In the genomic region with DNA sequence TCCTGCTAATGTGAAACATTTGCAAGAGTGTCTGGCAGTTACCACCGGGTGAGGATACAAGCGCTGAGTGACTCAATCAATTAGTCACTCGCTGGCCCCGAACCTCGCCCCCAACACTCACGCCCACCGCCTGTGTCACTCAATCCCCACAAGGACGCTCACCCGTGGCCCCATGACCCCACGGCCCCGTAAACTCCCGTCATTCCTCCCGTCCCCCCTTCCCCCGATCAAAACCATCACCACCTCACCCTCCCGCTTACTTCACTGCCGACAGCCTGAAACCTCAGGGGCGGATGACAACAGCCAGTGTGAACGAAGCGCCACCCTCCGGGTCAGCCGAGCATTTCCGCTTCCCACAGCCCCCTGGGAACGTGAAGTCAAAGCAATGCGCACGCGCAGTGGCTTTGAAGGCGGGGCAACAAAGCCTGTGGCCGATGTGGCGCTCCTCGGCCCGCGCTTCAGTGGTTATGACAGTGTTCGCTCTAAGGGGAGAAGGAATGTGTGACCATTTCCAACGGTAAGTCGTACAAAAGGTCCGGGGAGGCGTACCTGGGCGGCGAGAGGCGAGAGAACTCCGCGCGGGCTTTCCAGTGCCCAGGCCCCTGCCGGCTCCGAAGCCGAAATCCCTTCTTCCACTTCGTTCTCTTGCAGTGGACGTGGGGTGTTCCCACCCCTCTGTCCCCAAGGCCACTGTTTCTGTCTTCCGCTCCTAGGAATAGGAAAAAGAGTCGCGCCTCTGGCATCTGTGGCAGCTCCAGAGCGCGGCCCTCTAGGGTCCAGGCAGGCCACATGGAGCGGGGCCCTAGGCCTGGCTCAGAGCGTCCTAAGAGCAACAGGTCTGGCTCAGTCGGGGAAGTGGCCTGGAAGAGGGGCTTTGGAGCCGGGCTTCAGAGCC, we compare ENCODE assay signal across 1 cellular context.
TF ChIP-seq lines count a peak whose summit lies in the region.

A gene (minus strand): TSS at position 311 of the 895 bp plus-strand sequence. CDS start 3,334 bp downstream, outside the sequence.

TF ChIP-seq in HepG2, 621 proteins besides CTCF, POLR2A, EP300 and RAD21 (continued from another document and continues in another):
- TF ChIP-seq, protein P1, sequence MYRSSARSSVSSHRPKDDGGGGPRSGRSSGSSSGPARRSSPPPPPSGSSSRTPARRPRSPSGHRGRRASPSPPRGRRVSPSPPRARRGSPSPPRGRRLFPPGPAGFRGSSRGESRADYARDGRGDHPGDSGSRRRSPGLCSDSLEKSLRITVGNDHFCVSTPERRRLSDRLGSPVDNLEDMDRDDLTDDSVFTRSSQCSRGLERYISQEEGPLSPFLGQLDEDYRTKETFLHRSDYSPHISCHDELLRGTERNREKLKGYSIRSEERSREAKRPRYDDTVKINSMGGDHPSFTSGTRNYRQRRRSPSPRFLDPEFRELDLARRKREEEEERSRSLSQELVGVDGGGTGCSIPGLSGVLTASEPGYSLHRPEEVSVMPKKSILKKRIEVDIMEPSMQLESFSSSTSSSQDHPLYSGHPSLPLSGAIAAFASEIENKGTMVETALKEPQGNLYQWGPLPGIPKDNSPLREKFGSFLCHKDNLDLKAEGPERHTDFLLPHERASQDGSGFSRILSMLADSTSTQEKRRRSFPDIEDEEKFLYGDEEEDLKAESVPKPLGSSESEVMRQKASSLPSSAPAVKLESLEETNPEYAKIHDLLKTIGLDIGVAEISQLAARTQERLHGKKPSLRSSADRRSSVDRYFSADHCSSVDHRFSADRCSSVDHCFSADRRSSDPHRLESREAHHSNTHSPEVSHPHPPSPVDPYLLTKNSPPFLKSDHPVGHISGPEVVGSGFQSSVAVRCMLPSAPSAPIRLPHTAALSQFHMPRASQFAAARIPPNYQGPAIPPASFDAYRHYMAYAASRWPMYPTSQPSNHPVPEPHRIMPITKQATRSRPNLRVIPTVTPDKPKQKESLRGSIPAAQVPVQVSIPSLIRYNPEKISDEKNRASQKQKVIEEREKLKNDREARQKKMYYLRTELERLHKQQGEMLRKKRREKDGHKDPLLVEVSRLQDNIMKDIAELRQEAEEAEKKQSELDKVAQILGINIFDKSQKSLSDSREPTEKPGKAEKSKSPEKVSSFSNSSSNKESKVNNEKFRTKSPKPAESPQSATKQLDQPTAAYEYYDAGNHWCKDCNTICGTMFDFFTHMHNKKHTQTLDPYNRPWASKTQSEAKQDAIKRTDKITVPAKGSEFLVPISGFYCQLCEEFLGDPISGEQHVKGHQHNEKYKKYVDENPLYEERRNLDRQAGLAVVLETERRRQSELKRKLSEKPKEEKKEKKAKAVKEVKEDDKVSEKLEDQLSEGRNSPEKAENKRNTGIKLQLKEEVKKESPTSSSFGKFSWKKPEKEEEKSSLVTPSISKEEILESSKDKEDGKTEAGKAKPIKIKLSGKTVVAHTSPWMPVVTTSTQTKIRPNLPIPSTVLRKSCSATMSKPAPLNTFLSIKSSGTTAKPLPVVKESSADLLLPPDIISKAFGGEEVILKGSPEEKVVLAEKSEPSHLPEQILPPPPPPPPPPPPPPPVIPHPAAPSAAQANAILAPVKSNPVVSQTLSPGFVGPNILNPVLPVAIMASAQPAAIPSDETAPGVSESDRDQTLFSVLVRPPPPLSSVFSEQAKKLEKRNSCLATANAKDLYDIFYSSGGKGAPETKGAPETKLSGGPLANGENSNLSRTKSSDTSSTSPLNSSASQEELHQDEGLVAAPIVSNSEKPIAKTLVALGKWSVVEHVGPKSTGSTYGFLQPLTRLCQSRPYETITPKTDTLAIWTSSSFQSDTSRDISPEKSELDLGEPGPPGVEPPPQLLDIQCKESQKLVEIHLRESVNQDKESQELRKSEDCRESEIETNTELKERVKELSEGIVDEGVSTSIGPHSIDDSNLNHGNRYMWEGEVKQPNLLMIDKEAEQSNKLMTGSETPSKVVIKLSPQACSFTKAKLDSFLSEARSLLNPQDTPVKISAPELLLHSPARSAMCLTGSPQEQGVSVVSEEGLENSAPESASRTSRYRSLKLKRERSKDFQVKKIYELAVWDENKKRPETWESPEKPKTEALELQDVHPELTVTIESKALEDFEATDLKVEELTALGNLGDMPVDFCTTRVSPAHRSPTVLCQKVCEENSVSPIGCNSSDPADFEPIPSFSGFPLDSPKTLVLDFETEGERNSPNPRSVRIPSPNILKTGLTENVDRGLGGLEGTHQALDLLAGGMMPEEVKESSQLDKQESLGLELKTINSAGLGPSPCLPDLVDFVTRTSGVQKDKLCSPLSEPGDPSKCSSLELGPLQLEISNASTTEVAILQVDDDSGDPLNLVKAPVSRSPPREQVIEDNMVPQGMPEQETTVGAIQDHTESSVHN (CRISPR knock-in tag; IDR thresholded peaks at IDR 0.05), result no peak
- TF ChIP-seq, protein P2, sequence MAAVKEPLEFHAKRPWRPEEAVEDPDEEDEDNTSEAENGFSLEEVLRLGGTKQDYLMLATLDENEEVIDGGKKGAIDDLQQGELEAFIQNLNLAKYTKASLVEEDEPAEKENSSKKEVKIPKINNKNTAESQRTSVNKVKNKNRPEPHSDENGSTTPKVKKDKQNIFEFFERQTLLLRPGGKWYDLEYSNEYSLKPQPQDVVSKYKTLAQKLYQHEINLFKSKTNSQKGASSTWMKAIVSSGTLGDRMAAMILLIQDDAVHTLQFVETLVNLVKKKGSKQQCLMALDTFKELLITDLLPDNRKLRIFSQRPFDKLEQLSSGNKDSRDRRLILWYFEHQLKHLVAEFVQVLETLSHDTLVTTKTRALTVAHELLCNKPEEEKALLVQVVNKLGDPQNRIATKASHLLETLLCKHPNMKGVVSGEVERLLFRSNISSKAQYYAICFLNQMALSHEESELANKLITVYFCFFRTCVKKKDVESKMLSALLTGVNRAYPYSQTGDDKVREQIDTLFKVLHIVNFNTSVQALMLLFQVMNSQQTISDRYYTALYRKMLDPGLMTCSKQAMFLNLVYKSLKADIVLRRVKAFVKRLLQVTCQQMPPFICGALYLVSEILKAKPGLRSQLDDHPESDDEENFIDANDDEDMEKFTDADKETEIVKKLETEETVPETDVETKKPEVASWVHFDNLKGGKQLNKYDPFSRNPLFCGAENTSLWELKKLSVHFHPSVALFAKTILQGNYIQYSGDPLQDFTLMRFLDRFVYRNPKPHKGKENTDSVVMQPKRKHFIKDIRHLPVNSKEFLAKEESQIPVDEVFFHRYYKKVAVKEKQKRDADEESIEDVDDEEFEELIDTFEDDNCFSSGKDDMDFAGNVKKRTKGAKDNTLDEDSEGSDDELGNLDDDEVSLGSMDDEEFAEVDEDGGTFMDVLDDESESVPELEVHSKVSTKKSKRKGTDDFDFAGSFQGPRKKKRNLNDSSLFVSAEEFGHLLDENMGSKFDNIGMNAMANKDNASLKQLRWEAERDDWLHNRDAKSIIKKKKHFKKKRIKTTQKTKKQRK (IDR thresholded peaks at IDR 0.05; ENCODE audit: low read length), result no peak
- TF ChIP-seq, protein P3, sequence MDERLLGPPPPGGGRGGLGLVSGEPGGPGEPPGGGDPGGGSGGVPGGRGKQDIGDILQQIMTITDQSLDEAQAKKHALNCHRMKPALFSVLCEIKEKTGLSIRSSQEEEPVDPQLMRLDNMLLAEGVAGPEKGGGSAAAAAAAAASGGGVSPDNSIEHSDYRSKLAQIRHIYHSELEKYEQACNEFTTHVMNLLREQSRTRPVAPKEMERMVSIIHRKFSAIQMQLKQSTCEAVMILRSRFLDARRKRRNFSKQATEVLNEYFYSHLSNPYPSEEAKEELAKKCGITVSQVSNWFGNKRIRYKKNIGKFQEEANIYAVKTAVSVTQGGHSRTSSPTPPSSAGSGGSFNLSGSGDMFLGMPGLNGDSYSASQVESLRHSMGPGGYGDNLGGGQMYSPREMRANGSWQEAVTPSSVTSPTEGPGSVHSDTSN (CRISPR knock-in tag; IDR thresholded peaks at IDR 0.05), result no peak
- TF ChIP-seq SRSF4 (IDR thresholded peaks at IDR 0.05; ENCODE audit: low read depth, low read length, poor library complexity, severe bottlenecking), result no peak
- no peak for TF ChIP-seq ZNF282 (IDR thresholded peaks at IDR 0.05; ENCODE audit: partially characterized antibody)
- peak; percentile 64 for TF ChIP-seq XRCC5 (optimal IDR thresholded peaks at IDR 0.05; ENCODE audit: low read length)
- no peak for TF ChIP-seq CHD4 (IDR thresholded peaks at IDR 0.05; ENCODE audit: borderline replicate concordance, low read length)
- no peak; the same call in 1 of the 2 replicates for TF ChIP-seq HNF4A (CRISPR knock-in tag; IDR thresholded peaks at IDR 0.05)
- no peak for TF ChIP-seq MAF1 (CRISPR knock-in tag; IDR thresholded peaks at IDR 0.05; ENCODE audit: borderline replicate concordance)
- peak; percentile 77 for TF ChIP-seq RBFOX2 (IDR thresholded peaks at IDR 0.05; ENCODE audit: low read depth, low read length)
- no peak for TF ChIP-seq ZNF567 (CRISPR knock-in tag; IDR thresholded peaks at IDR 0.05; ENCODE audit: borderline replicate concordance)
- TF ChIP-seq, protein P4, sequence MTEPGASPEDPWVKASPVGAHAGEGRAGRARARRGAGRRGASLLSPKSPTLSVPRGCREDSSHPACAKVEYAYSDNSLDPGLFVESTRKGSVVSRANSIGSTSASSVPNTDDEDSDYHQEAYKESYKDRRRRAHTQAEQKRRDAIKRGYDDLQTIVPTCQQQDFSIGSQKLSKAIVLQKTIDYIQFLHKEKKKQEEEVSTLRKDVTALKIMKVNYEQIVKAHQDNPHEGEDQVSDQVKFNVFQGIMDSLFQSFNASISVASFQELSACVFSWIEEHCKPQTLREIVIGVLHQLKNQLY (CRISPR knock-in tag; IDR thresholded peaks at IDR 0.05), result no peak
- TF ChIP-seq IKZF1 (IDR thresholded peaks at IDR 0.05), result no peak
- no peak for TF ChIP-seq MIER2 (CRISPR knock-in tag; IDR thresholded peaks at IDR 0.05)
- TF ChIP-seq SRY (CRISPR knock-in tag; IDR thresholded peaks at IDR 0.05), result no peak
- TF ChIP-seq, protein P5, sequence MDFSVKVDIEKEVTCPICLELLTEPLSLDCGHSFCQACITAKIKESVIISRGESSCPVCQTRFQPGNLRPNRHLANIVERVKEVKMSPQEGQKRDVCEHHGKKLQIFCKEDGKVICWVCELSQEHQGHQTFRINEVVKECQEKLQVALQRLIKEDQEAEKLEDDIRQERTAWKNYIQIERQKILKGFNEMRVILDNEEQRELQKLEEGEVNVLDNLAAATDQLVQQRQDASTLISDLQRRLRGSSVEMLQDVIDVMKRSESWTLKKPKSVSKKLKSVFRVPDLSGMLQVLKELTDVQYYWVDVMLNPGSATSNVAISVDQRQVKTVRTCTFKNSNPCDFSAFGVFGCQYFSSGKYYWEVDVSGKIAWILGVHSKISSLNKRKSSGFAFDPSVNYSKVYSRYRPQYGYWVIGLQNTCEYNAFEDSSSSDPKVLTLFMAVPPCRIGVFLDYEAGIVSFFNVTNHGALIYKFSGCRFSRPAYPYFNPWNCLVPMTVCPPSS (IDR thresholded peaks at IDR 0.05), result no peak
- TF ChIP-seq, protein P6, sequence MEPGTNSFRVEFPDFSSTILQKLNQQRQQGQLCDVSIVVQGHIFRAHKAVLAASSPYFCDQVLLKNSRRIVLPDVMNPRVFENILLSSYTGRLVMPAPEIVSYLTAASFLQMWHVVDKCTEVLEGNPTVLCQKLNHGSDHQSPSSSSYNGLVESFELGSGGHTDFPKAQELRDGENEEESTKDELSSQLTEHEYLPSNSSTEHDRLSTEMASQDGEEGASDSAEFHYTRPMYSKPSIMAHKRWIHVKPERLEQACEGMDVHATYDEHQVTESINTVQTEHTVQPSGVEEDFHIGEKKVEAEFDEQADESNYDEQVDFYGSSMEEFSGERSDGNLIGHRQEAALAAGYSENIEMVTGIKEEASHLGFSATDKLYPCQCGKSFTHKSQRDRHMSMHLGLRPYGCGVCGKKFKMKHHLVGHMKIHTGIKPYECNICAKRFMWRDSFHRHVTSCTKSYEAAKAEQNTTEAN (CRISPR knock-in tag; conservative IDR thresholded peaks at IDR 0.05), result no peak; the same call in 1 of the 2 replicates
- TF ChIP-seq ZNF790 (CRISPR knock-in tag; IDR thresholded peaks at IDR 0.05; ENCODE audit: borderline replicate concordance), result no peak
- no peak for TF ChIP-seq SP1 (IDR thresholded peaks at IDR 0.05)
- TF ChIP-seq SP1 (CRISPR knock-in tag; IDR thresholded peaks at IDR 0.05), result no peak
- no peak for TF ChIP-seq ARNT (IDR thresholded peaks at IDR 0.05)
- TF ChIP-seq, protein P7, sequence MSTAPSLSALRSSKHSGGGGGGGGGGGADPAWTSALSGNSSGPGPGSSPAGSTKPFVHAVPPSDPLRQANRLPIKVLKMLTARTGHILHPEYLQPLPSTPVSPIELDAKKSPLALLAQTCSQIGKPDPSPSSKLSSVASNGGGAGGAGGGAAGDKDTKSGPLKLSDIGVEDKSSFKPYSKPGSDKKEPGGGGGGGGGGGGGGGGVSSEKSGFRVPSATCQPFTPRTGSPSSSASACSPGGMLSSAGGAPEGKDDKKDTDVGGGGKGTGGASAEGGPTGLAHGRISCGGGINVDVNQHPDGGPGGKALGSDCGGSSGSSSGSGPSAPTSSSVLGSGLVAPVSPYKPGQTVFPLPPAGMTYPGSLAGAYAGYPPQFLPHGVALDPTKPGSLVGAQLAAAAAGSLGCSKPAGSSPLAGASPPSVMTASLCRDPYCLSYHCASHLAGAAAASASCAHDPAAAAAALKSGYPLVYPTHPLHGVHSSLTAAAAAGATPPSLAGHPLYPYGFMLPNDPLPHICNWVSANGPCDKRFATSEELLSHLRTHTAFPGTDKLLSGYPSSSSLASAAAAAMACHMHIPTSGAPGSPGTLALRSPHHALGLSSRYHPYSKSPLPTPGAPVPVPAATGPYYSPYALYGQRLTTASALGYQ (CRISPR knock-in tag; IDR thresholded peaks at IDR 0.05), result no peak
- TF ChIP-seq CENPX (CRISPR knock-in tag; IDR thresholded peaks at IDR 0.05), result no peak
- TF ChIP-seq ZBTB3 (CRISPR knock-in tag; IDR thresholded peaks at IDR 0.05; ENCODE audit: borderline replicate concordance, low read depth), result no peak
- TF ChIP-seq ZIK1 (CRISPR knock-in tag; IDR thresholded peaks at IDR 0.05; ENCODE audit: borderline replicate concordance, low read depth), result no peak
- no peak for TF ChIP-seq HNRNPLL (IDR thresholded peaks at IDR 0.05; ENCODE audit: low read depth, low read length, poor library complexity, severe bottlenecking)
- TF ChIP-seq CREM (IDR thresholded peaks at IDR 0.05), result peak; percentile 32; the same call in 1 of the 2 replicates
- TF ChIP-seq CREM (CRISPR knock-in tag; IDR thresholded peaks at IDR 0.05), result no peak
- peak; percentile 51 for TF ChIP-seq PTBP1 (IDR thresholded peaks at IDR 0.05; ENCODE audit: low read depth, low read length, poor library complexity, severe bottlenecking)
- TF ChIP-seq U2AF2 (IDR thresholded peaks at IDR 0.05; ENCODE audit: low read depth, low read length), result no peak
- no peak for TF ChIP-seq NFIB (CRISPR knock-in tag; IDR thresholded peaks at IDR 0.05; ENCODE audit: borderline replicate concordance)
- no peak for TF ChIP-seq KLF6 (CRISPR knock-in tag; IDR thresholded peaks at IDR 0.05)
- TF ChIP-seq FOXM1 (CRISPR knock-in tag; IDR thresholded peaks at IDR 0.05), result no peak
- TF ChIP-seq ZNF446 (CRISPR knock-in tag; IDR thresholded peaks at IDR 0.05), result 0 out of 2 replicates have a peak, but pooled peaks have one; percentile 54
- 0 out of 2 replicates have a peak, but pooled peaks have one; percentile 26 for TF ChIP-seq ZNF598 (CRISPR knock-in tag; IDR thresholded peaks at IDR 0.05; ENCODE audit: borderline replicate concordance)
- no peak for TF ChIP-seq ZNF33A (CRISPR knock-in tag; IDR thresholded peaks at IDR 0.05; ENCODE audit: borderline replicate concordance)
